8 cellular contexts compared by ENCODE assay signal in the genomic region with DNA sequence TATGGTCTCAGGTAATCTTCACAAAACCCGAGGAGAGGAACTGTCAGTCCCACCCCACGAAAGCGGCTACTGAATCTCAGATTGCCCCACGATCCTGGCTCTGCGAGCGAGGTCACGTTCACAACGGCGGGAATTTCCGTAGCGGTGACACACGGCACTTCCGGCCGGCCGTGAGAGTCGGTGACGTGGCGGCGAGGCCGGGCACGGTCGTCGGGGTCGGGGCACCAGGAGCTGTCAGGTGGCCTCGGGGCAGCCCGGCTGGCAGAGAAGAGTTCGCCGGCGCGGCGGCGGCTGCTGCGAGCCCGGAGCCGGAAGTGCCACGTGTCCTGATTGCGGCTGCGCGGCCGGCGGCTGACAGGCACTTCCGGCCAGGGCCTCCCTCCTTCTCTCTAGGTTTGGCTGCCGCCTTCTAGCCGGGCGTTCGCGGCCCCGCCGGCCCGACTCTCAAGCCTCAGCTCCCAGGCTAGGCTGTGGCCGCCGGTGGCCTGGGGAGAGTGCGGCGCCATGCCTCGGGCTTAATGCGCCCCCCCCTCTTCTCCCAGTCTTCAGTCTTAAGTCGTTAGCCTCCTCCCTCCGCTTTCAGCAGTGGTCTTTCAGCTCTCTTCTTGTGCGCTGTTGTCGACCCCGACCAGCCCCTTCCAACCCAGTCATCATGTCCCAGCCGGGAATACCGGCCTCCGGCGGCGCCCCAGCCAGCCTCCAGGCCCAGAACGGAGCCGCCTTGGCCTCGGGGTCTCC. TPM values are rescaled to one million over a fixed set of nuclear protein-coding genes. Genes with fewer than 3 reads are reported as not detected.
DNase-seq lines count a peak whose midpoint lies in the region; ATAC-seq and TF ChIP-seq lines count a peak whose summit lies in the region.

A gene (plus strand): TSS at position 361 of the 738 bp plus-strand sequence. CDS start 292 bp downstream, at position 653.

- peak within 1 kb of the TSS; percentile 88 to 94 for H3K27ac ChIP-seq in coronary artery

- peaks cover 10% of the 10 kb centered on the region for H3K36me3 Mint-ChIP-seq in activated CD4-positive, alpha-beta T cell treated with anti-CD3 and anti-CD28 coated beads, Interleukin-2, amount 10 ng/mL, durations not matched to agents 7 days and 5 days (ENCODE audit: low read depth)

- POLR2A ChIA-PET in activated CD4-positive, alpha-beta T cell treated with anti-CD3 and anti-CD28 coated beads, Interleukin-2, amount 10 ng/mL, durations not matched to agents 7 days and 5 days (lab: Charles Lee) = interaction anchor here (0.6 to 1.0 kb wide), 3 partner anchors 14 to 709 kb away, joined by 3 to 4 read pairs (median 3); no protein-coding TSS in a partner anchor

- TF ChIP-seq CTCF in BE2C (IDR thresholded peaks at IDR 0.05; ENCODE audit: low read depth, low read length) = no peak
- TF ChIP-seq CTCF in coronary artery (IDR thresholded peaks at IDR 0.05) = no peak

- CTCF ChIA-PET in activated CD4-positive, alpha-beta T cell treated with anti-CD3 and anti-CD28 coated beads, Interleukin-2, amount 10 ng/mL, durations not matched to agents 7 days and 5 days (lab: Charles Lee) = interaction anchor here (1.0 to 1.7 kb wide), 3 partner anchors 13 to 49 kb away, joined by 4 to 5 read pairs (median 4); no protein-coding TSS in a partner anchor

- peak within 1 kb of the TSS; percentile 97 for H3K27ac Mint-ChIP-seq in activated CD4-positive, alpha-beta T cell treated with anti-CD3 and anti-CD28 coated beads, Interleukin-2, amount 10 ng/mL, durations not matched to agents 7 days and 5 days

- H3K4me3 ChIP-seq in BE2C (ENCODE audit: low read depth, low read length) (peak within 1 kb of the TSS; percentile 100), coronary artery (peak within 1 kb of the TSS; percentile 88)

- peaks cover 31% of the 10 kb centered on the region for H3K4me1 Mint-ChIP-seq in activated CD4-positive, alpha-beta T cell treated with anti-CD3 and anti-CD28 coated beads, Interleukin-2, amount 10 ng/mL, durations not matched to agents 7 days and 5 days

- no peaks in the 10 kb centered on the region for H3K9me3 ChIP-seq in BE2C

- H3K9me3 Mint-ChIP-seq in activated CD4-positive, alpha-beta T cell treated with anti-CD3 and anti-CD28 coated beads, Interleukin-2, amount 10 ng/mL, durations not matched to agents 7 days and 5 days = no peaks in the 10 kb centered on the region

- DNase-seq in BE2C (peak; percentile 95), GM19238 (ENCODE audit: insufficient read length, low spot score) (peak; percentile 91), NCI-H526 treated with DMSO at 0.1 percent for 48 hours (lab: John Stamatoyannopoulos, UW) (peak; percentile 70), coronary artery (ENCODE audit: low spot score) (peak; percentile 95), left colon (peak; percentile 92 to 93)
- peak; percentile 89 for DNase-seq in activated CD4-positive, alpha-beta T cell treated with anti-CD3 and anti-CD28 coated beads, Interleukin-2, amount 10 ng/mL, durations not matched to agents 7 days and 5 days
- DNase-seq in stimulated activated CD4-positive, alpha-beta T cell treated with anti-CD3 and anti-CD28 coated beads, Interleukin-1b, Interleukin-23, amount 100 ng/mL, for 48 hours = peak; percentile 93

- H3K4me1 ChIP-seq in BE2C = no peaks in the 10 kb centered on the region

- no peaks in the 10 kb centered on the region; the same call in 1 of the 2 replicates for H3K36me3 ChIP-seq in BE2C

- no peaks in the 10 kb centered on the region for H3K27me3 ChIP-seq in BE2C

- intact Hi-C loops in left colon (cut with DNase I, micrococcal nuclease) = no loop called here

- no peaks in the 10 kb centered on the region for H3K27me3 Mint-ChIP-seq in activated CD4-positive, alpha-beta T cell treated with anti-CD3 and anti-CD28 coated beads, Interleukin-2, amount 10 ng/mL, durations not matched to agents 7 days and 5 days

- H3K4me3 Mint-ChIP-seq in activated CD4-positive, alpha-beta T cell treated with anti-CD3 and anti-CD28 coated beads, Interleukin-2, amount 10 ng/mL, durations not matched to agents 7 days and 5 days = peak within 1 kb of the TSS; percentile 94

- ATAC-seq in HG03439 (IDR thresholded peaks at IDR 0.05; ENCODE audit: unreplicated experiment) (peak; percentile 83), left colon (peak; percentile 95)

RNA-seq across cellular contexts. Expression of the gene that starts here (rescaled TPM):
- polyA plus RNA-seq in BE2C (2012; ENCODE audit: insufficient read depth, insufficient read length, low read depth) = 5.7 TPM
- total RNA-seq in activated CD4-positive, alpha-beta T cell treated with anti-CD3 and anti-CD28 coated beads, Interleukin-2, amount 10 ng/mL, durations not matched to agents 7 days and 5 days = 10 to 100 TPM; 22.2 to 24.9 TPM
- 10 to 100 TPM; 28.8 to 34.8 TPM for total RNA-seq in left colon

Comparison
In these comparisons a context has a peak if more than half of its experiments do, and no peak if none do; other contexts are left out.
1. Peak in every context shown above with its lines: DNase-seq, ATAC-seq, H3K4me3 ChIP-seq and H3K27ac ChIP-seq.